ENCODE assay signal across 25 cellular contexts in genomic region chr13:29411493-29411892, GRCh38.
DNase-seq lines count a peak whose midpoint lies in the region; ATAC-seq, FAIRE-seq and TF ChIP-seq lines count a peak whose summit lies in the region.
"Had no signal": no experiment of that assay in that cellular context is flagged by ENCODE, and none has a peak within 500 bp of the region (broad histone marks: within the 10 kb centered on the region; RNA-seq: fewer than 3 reads in every experiment).

No MANE protein-coding gene starts in this region.

- no peak for TF ChIP-seq RAD21 in IMR-90 (IDR thresholded peaks at IDR 0.05; ENCODE audit: low read length)

- no peaks in the 10 kb centered on the region for H3K27me3 ChIP-seq in DND-41 (ENCODE audit: insufficient read depth, low read length, poor library complexity)
- no peaks in the 10 kb centered on the region for H3K27me3 ChIP-seq in IMR-90 (ENCODE audit: control insufficient read depth, insufficient read depth, low read length)
- no peaks in the 10 kb centered on the region for H3K27me3 ChIP-seq in bronchial epithelial cell (ENCODE audit: control insufficient read depth, insufficient read depth, low read length)
- H3K27me3 ChIP-seq in keratinocyte (ENCODE audit: control insufficient read depth, extremely low read depth, insufficient read depth, low read length), result no peaks in the 10 kb centered on the region
- H3K27me3 ChIP-seq in Peyer's patch, result no peaks in the 10 kb centered on the region
- H3K27me3 ChIP-seq: brain microvascular endothelial cell, colonic mucosa, neutrophil had no signal

- dilution Hi-C loops in IMR-90 (cut with HindIII; ENCODE audit: low sequenced_read_pairs, unreplicated experiment) (no loop called here), keratinocyte (cut with MboI; ENCODE audit: extremely low pct_ligation_motif_present, low sequenced_read_pairs) (no loop called here)

- H3K14ac ChIP-seq in IMR-90 (replicated peaks; ENCODE audit: low read depth, low read length), result no peak overlapping the region

- H3K4ac ChIP-seq in IMR-90 (ENCODE audit: low read depth, low read length), result no peak overlapping the region

- intact Hi-C loops in IMR-90 (cut with micrococcal nuclease), result no loop called here

- no peak overlapping the region for H3K23ac ChIP-seq in IMR-90 (ENCODE audit: low read depth, low read length)

- no peaks in the 10 kb centered on the region for H3K79me1 ChIP-seq in IMR-90 (ENCODE audit: low read depth in 1 of 2, low read length in 2 of 2)

- H3K9me3 ChIP-seq in DND-41 (ENCODE audit: insufficient read depth, low read length, severe bottlenecking) (peaks cover 20% of the 10 kb centered on the region), IMR-90 (ENCODE audit: control insufficient read depth, insufficient read depth, low read length) (no peaks in the 10 kb centered on the region), keratinocyte (ENCODE audit: control insufficient read depth, low read depth, low read length) (no peaks in the 10 kb centered on the region), Peyer's patch (no peaks in the 10 kb centered on the region)
- H3K9me3 ChIP-seq: colonic mucosa, neutrophil, psoas muscle had no signal

- WGBS in IMR-90 (ENCODE audit: extremely low coverage in 2 of 2, insufficient read length in 1 of 2), 2 experiments, result no CpG with 5 or more reads among the region's 2 CpGs

- H2BK20ac ChIP-seq in IMR-90 (ENCODE audit: low read depth, low read length), result no peak overlapping the region

- peak; percentile 44; the same call in 2 of the 3 replicates for ATAC-seq in DND-41 (ENCODE audit: insufficient read depth, low read depth)
- ATAC-seq in IMR-90 (ENCODE audit: low read depth), result no peak
- ATAC-seq: left cardiac atrium, psoas muscle had no signal

- no TSS peak for BruUV-seq in IMR-90 (replicated peaks; lab: Mats Ljungman, UMichigan)

- H4K20me1 ChIP-seq in DND-41 (ENCODE audit: insufficient read depth, low read length) (no peaks in the 10 kb centered on the region), IMR-90 (ENCODE audit: insufficient read depth, low read length) (no peaks in the 10 kb centered on the region), keratinocyte (ENCODE audit: control insufficient read depth, extremely low read depth, insufficient read depth, low read length) (no peaks in the 10 kb centered on the region)

- no peak for TF ChIP-seq POLR2A in IMR-90 (IDR thresholded peaks at IDR 0.05; ENCODE audit: low read depth, low read length)
- TF ChIP-seq POLR2A in Peyer's patch (IDR thresholded peaks at IDR 0.05), result no peak

- H3K4me2 ChIP-seq in DND-41 (ENCODE audit: insufficient read depth, low read length) (no peak overlapping the region), IMR-90 (ENCODE audit: low read depth, low read length) (no peak overlapping the region), keratinocyte (ENCODE audit: control insufficient read depth, extremely low read depth, insufficient read depth, low read depth, low read length) (no peak overlapping the region)

- H3K9ac ChIP-seq in DND-41 (ENCODE audit: low read depth, low read length) (no peak overlapping the region), IMR-90 (ENCODE audit: low read depth, low read length) (no peak overlapping the region), keratinocyte (ENCODE audit: control insufficient read depth, extremely low read depth, insufficient read depth, low read length) (no peak overlapping the region)

- no peak overlapping the region for H2BK5ac ChIP-seq in IMR-90 (ENCODE audit: low read depth, low read length, poor library complexity, severe bottlenecking)

- no peak overlapping the region for H2AFZ ChIP-seq in DND-41 (ENCODE audit: low read depth, low read length)
- H2AFZ ChIP-seq in IMR-90 (replicated peaks; ENCODE audit: low read length, poor library complexity), result no peak overlapping the region
- no peak overlapping the region for H2AFZ ChIP-seq in keratinocyte (ENCODE audit: control insufficient read depth, low read length)

- no peak overlapping the region for H2BK120ac ChIP-seq in IMR-90 (ENCODE audit: low read depth, low read length)

- no peak overlapping the region for H4K5ac ChIP-seq in IMR-90 (ENCODE audit: low read depth, low read length)

- H3K4me3 ChIP-seq in DND-41 (ENCODE audit: low read depth in 1 of 2, low read length in 2 of 2) (no peak overlapping the region), IMR-90 (ENCODE audit: insufficient read depth, low read depth, low read length) (no peak overlapping the region), bronchial epithelial cell (ENCODE audit: low read depth, low read length) (no peak overlapping the region), keratinocyte (ENCODE audit: control insufficient read depth in 2 of 3, extremely low read depth in 1 of 3, insufficient read depth in 2 of 3, low read depth in 1 of 3, low read length in 3 of 3) (no peak overlapping the region), Peyer's patch (no peak overlapping the region)
- H3K4me3 ChIP-seq: colonic mucosa, psoas muscle, stomach had no signal

- H3K36me3 ChIP-seq in DND-41 (ENCODE audit: insufficient read depth, low read length) (no peaks in the 10 kb centered on the region), IMR-90 (ENCODE audit: control insufficient read depth, insufficient read depth, low read length) (no peaks in the 10 kb centered on the region), bronchial epithelial cell (ENCODE audit: control insufficient read depth, insufficient read depth, low read length) (no peaks in the 10 kb centered on the region), keratinocyte (ENCODE audit: control insufficient read depth in 2 of 2, extremely low read depth in 1 of 2, insufficient read depth in 2 of 2, low read length in 2 of 2) (no peaks in the 10 kb centered on the region), Peyer's patch (no peaks in the 10 kb centered on the region)
- H3K36me3 ChIP-seq: brain microvascular endothelial cell, colonic mucosa, neutrophil, stomach had no signal

- no peaks in the 10 kb centered on the region for H3K9me1 ChIP-seq in IMR-90 (ENCODE audit: insufficient read depth, low read length)
- no peaks in the 10 kb centered on the region for H3K9me1 ChIP-seq in keratinocyte (ENCODE audit: control insufficient read depth, extremely low read depth, insufficient read depth, low read length)

- CTCF ChIA-PET in IMR-90 (lab: Yijun Ruan, JAX), result no interaction called here

- H2AK9ac ChIP-seq in IMR-90 (replicated peaks; ENCODE audit: low read depth, low read length, poor library complexity), result no peak overlapping the region

- H4K91ac ChIP-seq in IMR-90 (ENCODE audit: insufficient read depth, low read depth, low read length), result no peak overlapping the region

- no peak overlapping the region for H4K8ac ChIP-seq in IMR-90 (ENCODE audit: low read depth in 2 of 2, low read length in 2 of 2)

- H3K18ac ChIP-seq in IMR-90 (ENCODE audit: low read depth, low read length), result no peak overlapping the region

- H3K27ac ChIP-seq in DND-41 (ENCODE audit: low read length), result no peak overlapping the region; the same call in 1 of the 2 replicates
- H3K27ac ChIP-seq in IMR-90 (ENCODE audit: insufficient read depth, low read length), result no peak overlapping the region
- H3K27ac ChIP-seq in keratinocyte (ENCODE audit: control insufficient read depth, insufficient read depth, low read length), result no peak overlapping the region
- H3K27ac ChIP-seq in Peyer's patch, result no peak overlapping the region
- H3K27ac ChIP-seq: brain microvascular endothelial cell, colonic mucosa, neutrophil, psoas muscle, stomach had no signal

- H2AK5ac ChIP-seq in IMR-90 (ENCODE audit: low read depth, low read length), result no peak overlapping the region

- FAIRE-seq in bronchial epithelial cell (lab: Jason Lieb, UNC) (no peak), keratinocyte (lab: Jason Lieb, UNC) (peak; percentile 23)
- FAIRE-seq: H54 had no signal

- in situ Hi-C loops in IMR-90 (cut with MboI; ENCODE audit: low sequenced_read_pairs), result no loop called here

- DNase-seq in DND-41 (no peak), IMR-90 (no peak), bronchial epithelial cell (ENCODE audit: low read depth) (peak; percentile 48), keratinocyte (ENCODE audit: low read depth, low spot score) (no peak), T-helper 1 cell (no peak), Peyer's patch (no peak), NCI-H187 (lab: John Stamatoyannopoulos, UW) (no peak)
- DNase-seq: activated CD8-positive, alpha-beta memory T cell treated with anti-CD3 and anti-CD28 coated beads for 24 hours; activated T-cell treated with anti-CD3 and anti-CD28 coated beads, Interleukin-2, amount 50 U/mL, for 24 hours; brain microvascular endothelial cell; colonic mucosa; DMS79 treated with DMSO at 0.1 percent for 48 hours; head of caudate nucleus; Karpas-422; left cardiac atrium; NCI-H1105; NCI-H2081; NCI-H446 treated with DMSO at 0.1 percent for 48 hours; psoas muscle; SIG-M5; stimulated activated CD8-positive, alpha-beta memory T cell treated with anti-CD3 and anti-CD28 coated beads, Interleukin-4, amount 100 ng/mL, for 48 hours; stomach; trophoblast cell had no signal

- H3K79me2 ChIP-seq in DND-41 (ENCODE audit: insufficient read depth, low read length) (0 out of 2 replicates have a peak, but pooled peaks cover 4% of the 10 kb centered on the region), keratinocyte (ENCODE audit: control insufficient read depth, insufficient read depth, low read length) (no peaks in the 10 kb centered on the region)

- H3K4me1 ChIP-seq in DND-41 (ENCODE audit: insufficient read depth, low read length) (peaks cover 13% of the 10 kb centered on the region), IMR-90 (ENCODE audit: control insufficient read depth, insufficient read depth, low read length) (no peaks in the 10 kb centered on the region), keratinocyte (ENCODE audit: control insufficient read depth, extremely low read depth, insufficient read depth, low read length) (no peaks in the 10 kb centered on the region), Peyer's patch (no peaks in the 10 kb centered on the region)
- H3K4me1 ChIP-seq: colonic mucosa, psoas muscle, stomach had no signal

- no peak overlapping the region for H2BK15ac ChIP-seq in IMR-90 (ENCODE audit: low read depth, low read length)

- POLR2A ChIA-PET in IMR-90 (lab: Charles Lee; ENCODE audit: unreplicated experiment), result no interaction called here

- H3K56ac ChIP-seq in IMR-90 (ENCODE audit: extremely low read depth, insufficient read depth, low read length), result no peak overlapping the region

- TF ChIP-seq CTCF in DND-41 (IDR thresholded peaks at IDR 0.05; ENCODE audit: borderline replicate concordance, extremely low read depth, low read length, poor library complexity, severe bottlenecking) (no peak), IMR-90 (conservative IDR thresholded peaks at IDR 0.05; ENCODE audit: low read depth, low read length) (no peak), bronchial epithelial cell (IDR thresholded peaks at IDR 0.05; ENCODE audit: insufficient read depth, low read length, severe bottlenecking) (no peak), keratinocyte (optimal IDR thresholded peaks at IDR 0.05 in 1 of 3, IDR thresholded peaks at IDR 0.05 in 1 of 3, conservative IDR thresholded peaks at IDR 0.05 in 1 of 3; ENCODE audit: extremely low read depth in 1 of 3, insufficient read depth in 2 of 3, low read length in 3 of 3) (no peak), Peyer's patch (IDR thresholded peaks at IDR 0.05) (no peak)

TF ChIP-seq in IMR-90, 13 proteins besides CTCF, POLR2A, EP300 and RAD21 (continues in another document):
- TF ChIP-seq SMC3 (IDR thresholded peaks at IDR 0.05; ENCODE audit: low read depth, low read length) (no peak), CEBPB (IDR thresholded peaks at IDR 0.05; ENCODE audit: low read depth, low read length) (no peak)
